In the genomic region with DNA sequence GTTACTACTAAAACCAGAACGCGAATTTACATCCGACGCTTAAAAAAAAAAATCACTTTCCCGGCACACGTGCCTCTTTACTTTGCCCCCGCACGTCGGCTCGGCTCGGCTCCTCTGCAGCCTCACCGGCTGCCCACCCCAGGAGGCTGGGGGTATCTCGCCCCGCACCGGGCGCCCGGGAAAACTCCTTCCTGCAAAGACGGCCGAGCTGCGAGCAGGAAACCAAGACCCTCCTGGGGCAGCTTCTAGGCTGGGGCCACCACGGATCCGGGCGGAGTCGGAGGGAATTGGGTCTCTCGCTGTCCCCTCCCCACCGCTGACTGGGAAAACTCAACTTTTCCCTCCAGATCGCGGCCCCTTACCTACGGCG, we compare ENCODE assay signal across 8 cellular contexts. TPM values are rescaled to one million over a fixed set of nuclear protein-coding genes. Genes with fewer than 3 reads are reported as not detected.
DNase-seq lines count a peak whose midpoint lies in the region; ATAC-seq and TF ChIP-seq lines count a peak whose summit lies in the region.

No MANE protein-coding gene starts in this region.

- no peak for TF ChIP-seq RAD21 in Ishikawa (IDR thresholded peaks at IDR 0.05; ENCODE audit: low read depth)

- no peak for DNase-seq in activated T-helper 2 cell treated with anti-CD3 and anti-CD28 coated beads, Interferon-gamma antibody, Interleukin-2, Interleukin-4, amounts not matched to agents 10 μg/mL and 5 μg/mL and 100 μg/mL, durations not matched to agents 14 hours and 24 hours and 36 hours (ENCODE audit: low spot score)
- DNase-seq in right cardiac atrium = peak in 2 of 3 donors; percentile 67 to 71
- DNase-seq in sigmoid colon = peak; percentile 66
- no peak for DNase-seq in SK-N-DZ (ENCODE audit: low spot score)
- no peak for DNase-seq in A172 (ENCODE audit: low spot score)

- peak overlapping the region; percentile 91 for H3K9ac ChIP-seq in ES-I3 (ENCODE audit: low read depth, low read length)

- peaks cover 21% of the 10 kb centered on the region for H3K27me3 Mint-ChIP-seq in activated T-helper 2 cell treated with anti-CD3 and anti-CD28 coated beads, Interferon-gamma antibody, Interleukin-2, Interleukin-4, amounts not matched to agents 10 μg/mL and 5 μg/mL and 100 μg/mL, durations not matched to agents 14 hours and 24 hours and 36 hours (ENCODE audit: low read depth)

- no peaks in the 10 kb centered on the region for H3K36me3 Mint-ChIP-seq in activated T-helper 2 cell treated with anti-CD3 and anti-CD28 coated beads, Interferon-gamma antibody, Interleukin-2, Interleukin-4, amounts not matched to agents 10 μg/mL and 5 μg/mL and 100 μg/mL, durations not matched to agents 14 hours and 24 hours and 36 hours (ENCODE audit: low read depth)

- H3K27ac Mint-ChIP-seq in activated T-helper 2 cell treated with anti-CD3 and anti-CD28 coated beads, Interferon-gamma antibody, Interleukin-2, Interleukin-4, amounts not matched to agents 10 μg/mL and 5 μg/mL and 100 μg/mL, durations not matched to agents 14 hours and 24 hours and 36 hours = no peak overlapping the region

- H3K4me1 Mint-ChIP-seq in activated T-helper 2 cell treated with anti-CD3 and anti-CD28 coated beads, Interferon-gamma antibody, Interleukin-2, Interleukin-4, amounts not matched to agents 10 μg/mL and 5 μg/mL and 100 μg/mL, durations not matched to agents 14 hours and 24 hours and 36 hours (ENCODE audit: low read depth) = peaks cover 6% of the 10 kb centered on the region

- intact Hi-C loops in activated T-helper 2 cell treated with anti-CD3 and anti-CD28 coated beads, Interferon-gamma antibody, Interleukin-2, Interleukin-4, amounts not matched to agents 10 μg/mL and 5 μg/mL and 100 μg/mL, durations not matched to agents 14 hours and 24 hours and 36 hours (cut with micrococcal nuclease) = loop anchor here (5.0 kb wide), 1 partner anchor 41 kb away; the partner anchor contains the start of gene WSB2
- intact Hi-C loops in right cardiac atrium (cut with DNase I) (no loop called here), sigmoid colon (cut with DNase I) (loop anchor here (2.0 to 5.0 kb wide), 2 partner anchors 40 to 231 kb away; no protein-coding TSS in a partner anchor)

- H3K4me3 ChIP-seq in right cardiac atrium (ENCODE audit: low read length) (peak overlapping the region; percentile 87), sigmoid colon (peak overlapping the region; percentile 69 to 97 (median 76))

- H3K9me3 ChIP-seq in ES-I3 (ENCODE audit: control insufficient read depth, insufficient read depth, low read length) = no peaks in the 10 kb centered on the region
- no peaks in the 10 kb centered on the region for H3K9me3 ChIP-seq in right cardiac atrium (ENCODE audit: control insufficient read depth, low read length)
- no peaks in the 10 kb centered on the region for H3K9me3 ChIP-seq in sigmoid colon

- peak overlapping the region; percentile 48 for H3K27ac ChIP-seq in right cardiac atrium (ENCODE audit: low read length)
- peak overlapping the region; percentile 78 to 85 (median 80) for H3K27ac ChIP-seq in sigmoid colon

- H3K27me3 ChIP-seq in right cardiac atrium (ENCODE audit: control insufficient read depth, insufficient read depth) (no peaks in the 10 kb centered on the region), sigmoid colon (no peaks in the 10 kb centered on the region)

- H3K36me3 ChIP-seq in ES-I3 (ENCODE audit: insufficient read depth, low read length) (peaks cover 5% of the 10 kb centered on the region; the same call in 1 of the 2 replicates), sigmoid colon (no peaks in the 10 kb centered on the region)

- no peak for TF ChIP-seq CTCF in sigmoid colon (IDR thresholded peaks at IDR 0.05)

- H3K4me1 ChIP-seq in ES-I3 (ENCODE audit: insufficient read depth, low read length) (peaks cover 12% of the 10 kb centered on the region; the same call in 1 of the 2 replicates), right cardiac atrium (ENCODE audit: control insufficient read depth, insufficient read depth, low read length) (peaks cover 3% of the 10 kb centered on the region), sigmoid colon (peaks cover 3 to 17% (median 8%) of the 10 kb centered on the region in 4 donors)

- ATAC-seq in right cardiac atrium = peak; percentile 28 to 32
- ATAC-seq in HG03342 (IDR thresholded peaks at IDR 0.05; ENCODE audit: unreplicated experiment) = no peak

- TF ChIP-seq EP300 in Ishikawa (IDR thresholded peaks at IDR 0.05; ENCODE audit: borderline replicate concordance) (no peak), sigmoid colon (IDR thresholded peaks at IDR 0.05) (no peak)

- peak overlapping the region; percentile 91 for H3K4me3 Mint-ChIP-seq in activated T-helper 2 cell treated with anti-CD3 and anti-CD28 coated beads, Interferon-gamma antibody, Interleukin-2, Interleukin-4, amounts not matched to agents 10 μg/mL and 5 μg/mL and 100 μg/mL, durations not matched to agents 14 hours and 24 hours and 36 hours (ENCODE audit: low read depth)

- H3K9me3 Mint-ChIP-seq in activated T-helper 2 cell treated with anti-CD3 and anti-CD28 coated beads, Interferon-gamma antibody, Interleukin-2, Interleukin-4, amounts not matched to agents 10 μg/mL and 5 μg/mL and 100 μg/mL, durations not matched to agents 14 hours and 24 hours and 36 hours = no peaks in the 10 kb centered on the region

- TF ChIP-seq POLR2A in sigmoid colon (IDR thresholded peaks at IDR 0.05) = no peak

- under 1% methylated on average over 30 of the region's 30 CpGs for WGBS in right cardiac atrium
- WGBS in sigmoid colon, 2 donors = 0% methylated on average over 30 of the region's 30 CpGs

TF ChIP-seq in Ishikawa, 13 proteins besides CTCF, POLR2A, EP300 and RAD21:
- TF ChIP-seq, protein P1, sequence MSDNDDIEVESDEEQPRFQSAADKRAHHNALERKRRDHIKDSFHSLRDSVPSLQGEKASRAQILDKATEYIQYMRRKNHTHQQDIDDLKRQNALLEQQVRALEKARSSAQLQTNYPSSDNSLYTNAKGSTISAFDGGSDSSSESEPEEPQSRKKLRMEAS (IDR thresholded peaks at IDR 0.05) = peak; percentile 20; the same call in 1 of the 2 replicates
- TF ChIP-seq FOXM1 (IDR thresholded peaks at IDR 0.05; ENCODE audit: borderline replicate concordance, low read depth) (no peak), USF1 (IDR thresholded peaks at IDR 0.05) (peak; percentile 51; the same call in 1 of the 2 replicates), CEBPB (IDR thresholded peaks at IDR 0.05) (no peak)

RNA-seq across cellular contexts. Expression of gene VSIG10, which starts 0.6 kb away (rescaled TPM):
- 9.6 and 11.1 TPM in 2 replicates for total RNA-seq in activated T-helper 2 cell treated with anti-CD3 and anti-CD28 coated beads, Interferon-gamma antibody, Interleukin-2, Interleukin-4, amounts not matched to agents 10 μg/mL and 5 μg/mL and 100 μg/mL, durations not matched to agents 14 hours and 24 hours and 36 hours
- total RNA-seq in right cardiac atrium (10 to 100 TPM in 3 of 4 donors, 1 to 10 TPM in 1; 6.3 to 14.7 (median 14.3) TPM), sigmoid colon (10 to 100 TPM; 22.2 to 31.1 (median 23.5) TPM)
- polyA plus RNA-seq in right cardiac atrium (9.1 TPM), sigmoid colon (10 to 100 TPM; 28.5 to 59.9 (median 34.2) TPM)
- 39.4 and 43.2 TPM in 2 replicates for polyA plus RNA-seq in SK-N-DZ (2014; cell fraction: cytosol; rRNA removed)
- polyA plus RNA-seq in SK-N-DZ (2014; cell fraction: nucleus; rRNA removed) = 37.8 and 54.1 TPM in 2 replicates
- total RNA-seq in A172 (2014; rRNA removed; shearing (Covaris generic)) = 14.8 and 21.9 TPM in 2 replicates

RNA-seq across cellular contexts. Expression of gene PEBP1, which starts 32.7 kb away (rescaled TPM):
- 177 and 184 TPM in 2 replicates for total RNA-seq in activated T-helper 2 cell treated with anti-CD3 and anti-CD28 coated beads, Interferon-gamma antibody, Interleukin-2, Interleukin-4, amounts not matched to agents 10 μg/mL and 5 μg/mL and 100 μg/mL, durations not matched to agents 14 hours and 24 hours and 36 hours
- total RNA-seq in right cardiac atrium (100 to 1,000 TPM; 370 to 507 (median 411) TPM), sigmoid colon (100 to 1,000 TPM; 202 to 339 (median 292) TPM)
- polyA plus RNA-seq in right cardiac atrium (477 TPM), sigmoid colon (100 to 1,000 TPM; 215 to 358 (median 242) TPM)
- 776 and 855 TPM in 2 replicates for polyA plus RNA-seq in SK-N-DZ (2014; cell fraction: cytosol; rRNA removed)
- polyA plus RNA-seq in SK-N-DZ (2014; cell fraction: nucleus; rRNA removed) = 293 and 383 TPM in 2 replicates
- 325 and 341 TPM in 2 replicates for total RNA-seq in A172 (2014; rRNA removed; shearing (Covaris generic))

RNA-seq across cellular contexts. Expression of gene WSB2, which starts 42.2 kb away (rescaled TPM):
- 84.2 and 89.3 TPM in 2 replicates for total RNA-seq in activated T-helper 2 cell treated with anti-CD3 and anti-CD28 coated beads, Interferon-gamma antibody, Interleukin-2, Interleukin-4, amounts not matched to agents 10 μg/mL and 5 μg/mL and 100 μg/mL, durations not matched to agents 14 hours and 24 hours and 36 hours
- total RNA-seq in right cardiac atrium = 10 to 100 TPM; 71.9 to 79.2 (median 72.8) TPM
- 40.6 TPM for polyA plus RNA-seq in right cardiac atrium
- 10 to 100 TPM; 50.2 to 64.0 (median 55.6) TPM for total RNA-seq in sigmoid colon
- 100 to 1,000 TPM in 2 of 3 donors, 10 to 100 TPM in 1; 58.9 to 160 (median 105) TPM for polyA plus RNA-seq in sigmoid colon
- 42.0 and 62.5 TPM in 2 replicates for polyA plus RNA-seq in SK-N-DZ (2014; cell fraction: cytosol; rRNA removed)
- 20.9 and 29.8 TPM in 2 replicates for polyA plus RNA-seq in SK-N-DZ (2014; cell fraction: nucleus; rRNA removed)
- total RNA-seq in A172 (2014; rRNA removed; shearing (Covaris generic)) = 112 and 117 TPM in 2 replicates

Comparison
In these comparisons a context has a peak if more than half of its experiments do, and no peak if none do; other contexts are left out.
1. DNase-seq: peak in right cardiac atrium (2 of 3) and sigmoid colon (single experiment); none in activated T-helper 2 cell treated with anti-CD3 and anti-CD28 coated beads, Interferon-gamma antibody, Interleukin-2, Interleukin-4, amounts not matched to agents 10 μg/mL and 5 μg/mL and 100 μg/mL, durations not matched to agents 14 hours and 24 hours and 36 hours (single experiment), SK-N-DZ (single experiment) and A172 (single experiment).
2. intact Hi-C loops: an anchor here in activated T-helper 2 cell treated with anti-CD3 and anti-CD28 coated beads, Interferon-gamma antibody, Interleukin-2, Interleukin-4, amounts not matched to agents 10 μg/mL and 5 μg/mL and 100 μg/mL, durations not matched to agents 14 hours and 24 hours and 36 hours (5.0 kb wide) and sigmoid colon (2.0 to 5.0 kb wide); none called in right cardiac atrium.